19 cellular contexts compared by ENCODE assay signal in genomic region chr14:90583916-90584605, GRCh38.
DNase-seq lines count a peak whose midpoint lies in the region; ATAC-seq, FAIRE-seq and TF ChIP-seq lines count a peak whose summit lies in the region.
"Had no signal": no experiment of that assay in that cellular context is flagged by ENCODE, and none has a peak within 500 bp of the region (broad histone marks: within the 10 kb centered on the region; RNA-seq: fewer than 3 reads in every experiment).

No MANE protein-coding gene starts in this region.

- POLR2A ChIA-PET in H1 (lab: Charles Lee; ENCODE audit: partially characterized antibody): interaction anchor here (1.2 kb wide), 1 partner anchor 9 kb away, joined by 3 read pairs; no protein-coding TSS in a partner anchor

- H3K27ac Mint-ChIP-seq in neural crest cell (ENCODE audit: unreplicated experiment): peak overlapping the region; percentile 59
- H3K27ac Mint-ChIP-seq: CD8-positive, alpha-beta T cell; HFFc6 had no signal

- H3K36me3 ChIP-seq in left ventricle myocardium inferior: peaks cover 22% of the 10 kb centered on the region
- no peaks in the 10 kb centered on the region for H3K36me3 ChIP-seq in H1 (ENCODE audit: control insufficient read depth in 2 of 4, insufficient read depth in 4 of 4, low read length in 3 of 4)
- H3K36me3 ChIP-seq in Karpas-422 (ENCODE audit: insufficient read depth, low read length): no peaks in the 10 kb centered on the region

- H2BK12ac ChIP-seq in H1 (ENCODE audit: low read depth, low read length): 0 out of 2 replicates have a peak overlapping the region, but pooled peaks have one; percentile 3

- no peaks in the 10 kb centered on the region for H3K79me1 ChIP-seq in H1 (ENCODE audit: low read depth, low read length)

- H3K9ac ChIP-seq in H1 (replicated peaks in 1 of 4; ENCODE audit: extremely low read depth in 1 of 4, low read depth in 3 of 4, low read length in 3 of 4) (no peak overlapping the region), Karpas-422 (ENCODE audit: low read length) (no peak overlapping the region)

- WGBS in right cardiac atrium: 94% methylated on average over 12 of the region's 12 CpGs
- 94% methylated on average over 12 of the region's 12 CpGs; no CpG with 5 or more reads in 1 of the 2 experiments for WGBS in H1 (ENCODE audit: extremely low coverage in 1 of 2, insufficient coverage in 1 of 2, insufficient read length in 1 of 2, insufficient replicate concordance in 2 of 2, low coverage in 1 of 2, low lambda C conversion rate in 2 of 2, missing lambda C conversion rate in 1 of 2), 2 experiments

- no peak for TF ChIP-seq EP300 in H1 (IDR thresholded peaks at IDR 0.05; ENCODE audit: borderline replicate concordance in 1 of 2, low read depth in 2 of 2, low read length in 2 of 2)

- no peak overlapping the region for H4K91ac ChIP-seq in H1 (replicated peaks; ENCODE audit: insufficient read length, low read length)

- H3K23me2 ChIP-seq in H1 (ENCODE audit: low read depth, low read length): no peaks in the 10 kb centered on the region

- H3K27ac ChIP-seq in left ventricle myocardium inferior (replicated peaks): peak overlapping the region; percentile 81
- H3K27ac ChIP-seq in right cardiac atrium (ENCODE audit: low read length): no peak overlapping the region
- no peak overlapping the region for H3K27ac ChIP-seq in H1 (ENCODE audit: low read depth, low read length)
- no peak overlapping the region for H3K27ac ChIP-seq in Karpas-422 (ENCODE audit: low read length)
- H3K27ac ChIP-seq: A549 had no signal

- H3K23ac ChIP-seq in H1 (ENCODE audit: insufficient read length): no peak overlapping the region

- no peak overlapping the region for H4K5ac ChIP-seq in H1 (ENCODE audit: insufficient read length, low read depth, low read length)

- H4K8ac ChIP-seq in H1 (ENCODE audit: extremely low read depth, insufficient read depth, low read length): no peak overlapping the region

- no peak overlapping the region for H2BK5ac ChIP-seq in H1 (ENCODE audit: low read depth, low read length)

- no peaks in the 10 kb centered on the region for H3K9me3 Mint-ChIP-seq in neural crest cell
- H3K9me3 Mint-ChIP-seq: CD14-positive monocyte; CD8-positive, alpha-beta T cell; HFFc6 had no signal

- H3K9me2 ChIP-seq in Karpas-422 (replicated peaks; ENCODE audit: insufficient read depth, low read length): no peaks in the 10 kb centered on the region

- H3K4me3 ChIP-seq in left ventricle myocardium inferior (no peak overlapping the region), right cardiac atrium (ENCODE audit: low read length) (no peak overlapping the region), H1 (ENCODE audit: extremely low read depth in 1 of 4, insufficient read depth in 2 of 4, low read depth in 3 of 4, low read length in 4 of 4) (no peak overlapping the region), Karpas-422 (ENCODE audit: low read length) (no peak overlapping the region)
- H3K4me3 ChIP-seq: A549 had no signal

- H2BK15ac ChIP-seq in H1 (ENCODE audit: low read length): no peak overlapping the region

- H2AFZ ChIP-seq in H1 (ENCODE audit: low read length) (no peak overlapping the region), Karpas-422 (ENCODE audit: low read length) (no peak overlapping the region)

- H3K27me3 ChIP-seq in left ventricle myocardium inferior (ENCODE audit: low read depth): no peaks in the 10 kb centered on the region
- no peaks in the 10 kb centered on the region for H3K27me3 ChIP-seq in right cardiac atrium (ENCODE audit: control insufficient read depth, insufficient read depth)
- no peaks in the 10 kb centered on the region for H3K27me3 ChIP-seq in H1 (replicated peaks in 1 of 4; ENCODE audit: control insufficient read depth in 3 of 4, extremely low read depth in 1 of 4, insufficient read depth in 3 of 4, low read length in 3 of 4)
- H3K27me3 ChIP-seq in Karpas-422 (ENCODE audit: low read length): no peaks in the 10 kb centered on the region

- H2BK20ac ChIP-seq in H1 (ENCODE audit: low read length): no peak overlapping the region

- no peak for TF ChIP-seq POLR2A in H1 (IDR thresholded peaks at IDR 0.05; ENCODE audit: control extremely low read depth in 1 of 2, low read depth in 2 of 2, low read length in 2 of 2)

- peaks cover 5% of the 10 kb centered on the region for H3K36me3 Mint-ChIP-seq in neural crest cell (ENCODE audit: low read depth)
- H3K36me3 Mint-ChIP-seq: CD8-positive, alpha-beta T cell had no signal

- no peak overlapping the region for H3K4me3 Mint-ChIP-seq in neural crest cell
- H3K4me3 Mint-ChIP-seq: CD14-positive monocyte; CD8-positive, alpha-beta T cell; HFFc6 had no signal

- H3K79me2 ChIP-seq in H1 (ENCODE audit: control insufficient read depth in 1 of 2, insufficient read depth in 2 of 2, low read length in 2 of 2) (no peaks in the 10 kb centered on the region), Karpas-422 (ENCODE audit: low read length) (no peaks in the 10 kb centered on the region)

- H2AK5ac ChIP-seq in H1 (ENCODE audit: low read depth, low read length): no peak overlapping the region

- DNase-seq in left ventricle myocardium inferior (no peak), right cardiac atrium (no peak), H1 (ENCODE audit: low read depth in 1 of 2, low spot score in 2 of 2) (no peak), neural crest cell (ENCODE audit: low read depth, low spot score) (no peak), DMS153 treated with DMSO at 0.1 percent for 48 hours (lab: John Stamatoyannopoulos, UW; ENCODE audit: unreplicated experiment) (no peak), Karpas-422 (no peak), middle frontal gyrus (ENCODE audit: extremely low spot score, low spot score) (no peak)
- DNase-seq: CD8-positive, alpha-beta T cell; COR-L47; DMS153; GF-D8; HCEC 1CT; HFFc6 had no signal

- no peak overlapping the region for H3K4ac ChIP-seq in H1 (replicated peaks; ENCODE audit: insufficient read length, low read depth, low read length)

- H3K18ac ChIP-seq in H1 (ENCODE audit: extremely low read depth, low read length): no peak overlapping the region

- H3K9me3 ChIP-seq in left ventricle myocardium inferior (replicated peaks) (no peaks in the 10 kb centered on the region), right cardiac atrium (ENCODE audit: control insufficient read depth, low read length) (no peaks in the 10 kb centered on the region), H1 (ENCODE audit: insufficient read depth in 2 of 2, low read depth in 1 of 2, low read length in 1 of 2) (no peaks in the 10 kb centered on the region), Karpas-422 (ENCODE audit: low read length) (no peaks in the 10 kb centered on the region)
- H3K9me3 ChIP-seq: A549 had no signal

- no peak for TF ChIP-seq RAD21 in H1 (IDR thresholded peaks at IDR 0.05 in 1 of 2, conservative IDR thresholded peaks at IDR 0.05 in 1 of 2; ENCODE audit: low read depth in 2 of 2, low read length in 2 of 2)

- ATAC-seq in right cardiac atrium: no peak
- ATAC-seq: A549; CD8-positive, alpha-beta T cell; HepG2 had no signal

- H3K56ac ChIP-seq in H1 (replicated peaks; ENCODE audit: insufficient read length, low read depth, low read length): no peak overlapping the region

- no peak overlapping the region for H2BK120ac ChIP-seq in H1 (replicated peaks; ENCODE audit: low read depth, low read length)

- H4K20me1 ChIP-seq in H1 (replicated peaks in 1 of 2; ENCODE audit: control insufficient read depth in 1 of 2, insufficient read depth in 2 of 2, low read length in 2 of 2) (no peaks in the 10 kb centered on the region), Karpas-422 (ENCODE audit: insufficient read depth, low read depth, low read length) (no peaks in the 10 kb centered on the region)

- intact Hi-C loops in left ventricle myocardium inferior (cut with micrococcal nuclease): no loop called here
- intact Hi-C loops in right cardiac atrium (cut with DNase I): no loop called here

- H3K27me3 Mint-ChIP-seq in neural crest cell (ENCODE audit: low read depth): no peaks in the 10 kb centered on the region

- no peak overlapping the region for H3K14ac ChIP-seq in H1 (ENCODE audit: insufficient read length)

- CTCF ChIA-PET in H1 (lab: Charles Lee; ENCODE audit: partially characterized antibody): interaction anchor here (0.8 to 1.6 kb wide), 3 partner anchors 9 to 113 kb away, joined by 3 to 4 read pairs (median 3); no protein-coding TSS in a partner anchor

- no peak for FAIRE-seq in H1 (lab: Jason Lieb, UNC)
- FAIRE-seq: A549, D721Med, GM19239, HepG2, HTR-8/SVneo had no signal

- H3K4me1 ChIP-seq in left ventricle myocardium inferior (peaks cover 36% of the 10 kb centered on the region), right cardiac atrium (ENCODE audit: control insufficient read depth, insufficient read depth, low read length) (peaks cover 1% of the 10 kb centered on the region), H1 (replicated peaks in 1 of 4; ENCODE audit: control insufficient read depth in 3 of 4, insufficient read depth in 4 of 4, low read length in 3 of 4) (no peaks in the 10 kb centered on the region; a peak in 1 of 7 replicates), Karpas-422 (ENCODE audit: low read length) (no peaks in the 10 kb centered on the region)
- H3K4me1 ChIP-seq: A549 had no signal

- no peak for TF ChIP-seq CTCF in left ventricle myocardium inferior (IDR thresholded peaks at IDR 0.05; ENCODE audit: borderline replicate concordance)
- TF ChIP-seq CTCF in H1 (IDR thresholded peaks at IDR 0.05; ENCODE audit: control extremely low read depth in 1 of 3, insufficient read depth in 1 of 3, low read depth in 1 of 3, low read length in 3 of 3): no peak
- no peak for TF ChIP-seq CTCF in neural crest cell (conservative IDR thresholded peaks at IDR 0.05)

- H3K4me1 Mint-ChIP-seq in neural crest cell: peaks cover 10% of the 10 kb centered on the region
- H3K4me1 Mint-ChIP-seq: CD14-positive monocyte had no signal

- H3K4me2 ChIP-seq in H1 (ENCODE audit: insufficient read depth in 1 of 2, low read depth in 2 of 2, low read length in 2 of 2) (no peak overlapping the region), Karpas-422 (ENCODE audit: low read depth, low read length, poor library complexity, severe bottlenecking) (no peak overlapping the region)
- H3K4me2 ChIP-seq: A549 had no signal

TF ChIP-seq in H1, 55 proteins besides CTCF, POLR2A, EP300 and RAD21:
- TF ChIP-seq CBX5 (IDR thresholded peaks at IDR 0.05; ENCODE audit: low read depth, low read length) (no peak), KDM5A (IDR thresholded peaks at IDR 0.05; ENCODE audit: low read length) (no peak)
TF ChIP-seq in H1: peak in this region for 0.
